Comparison of ENCODE assay signal across 8 cellular contexts in genomic region chr5:59799668-59800374, GRCh38.
A peak's percentile ranks its signal among the peaks of the same experiment; 100 is the strongest.
DNase-seq lines count a peak whose midpoint lies in the region; ATAC-seq and TF ChIP-seq lines count a peak whose summit lies in the region.

No MANE protein-coding gene starts in this region.

- H3K27ac ChIP-seq in IMR-90 (ENCODE audit: insufficient read depth, low read length): no peak overlapping the region

- H3K27ac Mint-ChIP-seq in activated CD8-positive, alpha-beta memory T cell treated with anti-CD3 and anti-CD28 coated beads, Interleukin-2, amount 10 ng/mL, durations not matched to agents 7 days and 5 days: no peak overlapping the region
- H3K27ac Mint-ChIP-seq in mesothelial cell of epicardium: no peak overlapping the region

- no peak overlapping the region for H2AK5ac ChIP-seq in IMR-90 (ENCODE audit: low read depth, low read length)

- H3K18ac ChIP-seq in IMR-90 (ENCODE audit: low read depth, low read length): no peak overlapping the region

- H3K9me3 Mint-ChIP-seq in activated CD8-positive, alpha-beta memory T cell treated with anti-CD3 and anti-CD28 coated beads, Interleukin-2, amount 10 ng/mL, durations not matched to agents 7 days and 5 days (ENCODE audit: low read depth): no peaks in the 10 kb centered on the region
- H3K9me3 Mint-ChIP-seq in mesothelial cell of epicardium: no peaks in the 10 kb centered on the region

- H3K9ac ChIP-seq in IMR-90 (ENCODE audit: low read depth, low read length): no peak overlapping the region
- no peak overlapping the region for H3K9ac ChIP-seq in endocrine pancreas (ENCODE audit: control insufficient read depth, insufficient read depth, low read length)

- POLR2A ChIA-PET in IMR-90 (lab: Charles Lee; ENCODE audit: unreplicated experiment): no interaction called here

- no peak overlapping the region for H2BK15ac ChIP-seq in IMR-90 (ENCODE audit: low read depth, low read length)

- WGBS in IMR-90 (ENCODE audit: extremely low coverage in 2 of 2, insufficient read length in 1 of 2), 2 experiments: no CpG with 5 or more reads among the region's 6 CpGs

- TF ChIP-seq POLR2A in IMR-90 (IDR thresholded peaks at IDR 0.05; ENCODE audit: low read depth, low read length): no peak

- H3K36me3 ChIP-seq in IMR-90 (ENCODE audit: control insufficient read depth, insufficient read depth, low read length): no peaks in the 10 kb centered on the region
- H3K36me3 ChIP-seq in endocrine pancreas (ENCODE audit: control insufficient read depth, insufficient read depth, low read length): no peaks in the 10 kb centered on the region

- H4K20me1 ChIP-seq in IMR-90 (ENCODE audit: insufficient read depth, low read length): no peaks in the 10 kb centered on the region

- no peak overlapping the region for H3K23ac ChIP-seq in IMR-90 (ENCODE audit: low read depth, low read length)

- H3K9me3 ChIP-seq in IMR-90 (ENCODE audit: control insufficient read depth, insufficient read depth, low read length) (no peaks in the 10 kb centered on the region), endocrine pancreas (ENCODE audit: control insufficient read depth, low read length) (no peaks in the 10 kb centered on the region)

- in situ Hi-C loops in IMR-90 (cut with MboI; ENCODE audit: low sequenced_read_pairs): loop anchor here (5.0 to 25.0 kb wide), 4 partner anchors 288 to 587 kb away; no protein-coding TSS in a partner anchor

- CTCF ChIA-PET in activated CD8-positive, alpha-beta memory T cell treated with anti-CD3 and anti-CD28 coated beads, Interleukin-2, amount 10 ng/mL, durations not matched to agents 7 days and 5 days (lab: Charles Lee): interaction anchor here (0.6 to 3.5 kb wide), 14 partner anchors 10 to 611 kb away, joined by 3 to 22 read pairs (median 4); no protein-coding TSS in a partner anchor
- CTCF ChIA-PET in IMR-90 (lab: Yijun Ruan, JAX): interaction anchor here (0.6 to 1.5 kb wide), 7 partner anchors 9 to 242 kb away, joined by 3 to 4 read pairs (median 3); no protein-coding TSS in a partner anchor

- peak; percentile 83 for TF ChIP-seq CTCF in IMR-90 (conservative IDR thresholded peaks at IDR 0.05; ENCODE audit: low read depth, low read length)
- peak; percentile 85 for TF ChIP-seq CTCF in mesothelial cell of epicardium (IDR thresholded peaks at IDR 0.05; ENCODE audit: unreplicated experiment)

- DNase-seq in activated CD8-positive, alpha-beta memory T cell treated with anti-CD3 and anti-CD28 coated beads, Interleukin-2, amount 10 ng/mL, durations not matched to agents 7 days and 5 days: no peak
- DNase-seq in activated CD8-positive, alpha-beta memory T cell treated with anti-CD3 and anti-CD28 coated beads, Interleukin-2, amount 50 U/mL, for 4 hours: no peak
- DNase-seq in IMR-90 (peak; percentile 57), SHP77 (lab: John Stamatoyannopoulos, UW) (peak; percentile 21 to 68), mesothelial cell of epicardium (ENCODE audit: low spot score in 2 of 2, unreplicated experiment in 2 of 2) (no peak), 8988T (no peak)

- no peaks in the 10 kb centered on the region for H3K79me1 ChIP-seq in IMR-90 (ENCODE audit: low read depth in 1 of 2, low read length in 2 of 2)

- H3K4me1 ChIP-seq in IMR-90 (ENCODE audit: control insufficient read depth, insufficient read depth, low read length) (no peaks in the 10 kb centered on the region), endocrine pancreas (ENCODE audit: control insufficient read depth, insufficient read depth, low read length) (peaks cover 13% of the 10 kb centered on the region)

- no peak overlapping the region for H3K4ac ChIP-seq in IMR-90 (ENCODE audit: low read depth, low read length)

- BruUV-seq in IMR-90 (replicated peaks; lab: Mats Ljungman, UMichigan): no TSS peak

- H3K9me1 ChIP-seq in IMR-90 (ENCODE audit: insufficient read depth, low read length): no peaks in the 10 kb centered on the region

- no peak overlapping the region for H2BK5ac ChIP-seq in IMR-90 (ENCODE audit: low read depth, low read length, poor library complexity, severe bottlenecking)

- H4K5ac ChIP-seq in IMR-90 (ENCODE audit: low read depth, low read length): no peak overlapping the region

- H3K14ac ChIP-seq in IMR-90 (replicated peaks; ENCODE audit: low read depth, low read length): no peak overlapping the region

- intact Hi-C loops in IMR-90 (cut with micrococcal nuclease): loop anchor here (1.0 to 2.0 kb wide), 5 partner anchors 80 to 611 kb away; no protein-coding TSS in a partner anchor

- H2BK120ac ChIP-seq in IMR-90 (ENCODE audit: low read depth, low read length): no peak overlapping the region

- H3K4me3 ChIP-seq in IMR-90 (ENCODE audit: insufficient read depth, low read depth, low read length): no peak overlapping the region
- H3K4me3 ChIP-seq in endocrine pancreas (ENCODE audit: control insufficient read depth, insufficient read depth, low read length): peak overlapping the region; percentile 83

- no peak overlapping the region for H2BK20ac ChIP-seq in IMR-90 (ENCODE audit: low read depth, low read length)

- H4K91ac ChIP-seq in IMR-90 (ENCODE audit: insufficient read depth, low read depth, low read length): no peak overlapping the region

- H2AFZ ChIP-seq in IMR-90 (replicated peaks; ENCODE audit: low read length, poor library complexity): no peak overlapping the region

- no peak overlapping the region for H4K8ac ChIP-seq in IMR-90 (ENCODE audit: low read depth in 2 of 2, low read length in 2 of 2)

- TF ChIP-seq RAD21 in IMR-90 (IDR thresholded peaks at IDR 0.05; ENCODE audit: low read length): peak; percentile 78

- H3K27me3 Mint-ChIP-seq in activated CD8-positive, alpha-beta memory T cell treated with anti-CD3 and anti-CD28 coated beads, Interleukin-2, amount 10 ng/mL, durations not matched to agents 7 days and 5 days: peaks cover 18% of the 10 kb centered on the region
- no peaks in the 10 kb centered on the region for H3K27me3 Mint-ChIP-seq in mesothelial cell of epicardium (ENCODE audit: low read depth)

- dilution Hi-C loops in IMR-90 (cut with HindIII; ENCODE audit: low sequenced_read_pairs, unreplicated experiment): no loop called here

- no peak overlapping the region for H2AK9ac ChIP-seq in IMR-90 (replicated peaks; ENCODE audit: low read depth, low read length, poor library complexity)

- no peak overlapping the region for H3K56ac ChIP-seq in IMR-90 (ENCODE audit: extremely low read depth, insufficient read depth, low read length)

- ATAC-seq in activated CD8-positive, alpha-beta memory T cell treated with anti-CD3 and anti-CD28 coated beads, Interleukin-2, amount 10 ng/mL, durations not matched to agents 7 days and 5 days: peak; percentile 60
- ATAC-seq in GM21619 (IDR thresholded peaks at IDR 0.05; ENCODE audit: unreplicated experiment): peak; percentile 44
- peak; percentile 81 for ATAC-seq in IMR-90 (ENCODE audit: low read depth)

- no peaks in the 10 kb centered on the region for H3K36me3 Mint-ChIP-seq in activated CD8-positive, alpha-beta memory T cell treated with anti-CD3 and anti-CD28 coated beads, Interleukin-2, amount 10 ng/mL, durations not matched to agents 7 days and 5 days
- H3K36me3 Mint-ChIP-seq in mesothelial cell of epicardium: no peaks in the 10 kb centered on the region

- H3K4me1 Mint-ChIP-seq in activated CD8-positive, alpha-beta memory T cell treated with anti-CD3 and anti-CD28 coated beads, Interleukin-2, amount 10 ng/mL, durations not matched to agents 7 days and 5 days: no peaks in the 10 kb centered on the region
- H3K4me1 Mint-ChIP-seq in mesothelial cell of epicardium: peaks cover 26% of the 10 kb centered on the region

- H3K4me3 Mint-ChIP-seq in activated CD8-positive, alpha-beta memory T cell treated with anti-CD3 and anti-CD28 coated beads, Interleukin-2, amount 10 ng/mL, durations not matched to agents 7 days and 5 days: no peak overlapping the region
- no peak overlapping the region for H3K4me3 Mint-ChIP-seq in mesothelial cell of epicardium

- H3K27me3 ChIP-seq in IMR-90 (ENCODE audit: control insufficient read depth, insufficient read depth, low read length): no peaks in the 10 kb centered on the region; the same call in none of the 2 replicates
- no peaks in the 10 kb centered on the region for H3K27me3 ChIP-seq in endocrine pancreas (ENCODE audit: control insufficient read depth, insufficient read depth, low read length)

- no peak overlapping the region for H3K4me2 ChIP-seq in IMR-90 (ENCODE audit: low read depth, low read length)

TF ChIP-seq in IMR-90, 13 proteins besides CTCF, POLR2A, EP300 and RAD21:
- TF ChIP-seq ELK1 (IDR thresholded peaks at IDR 0.05; ENCODE audit: borderline replicate concordance, low read depth, low read length): no peak
- TF ChIP-seq MXI1 (IDR thresholded peaks at IDR 0.05; ENCODE audit: borderline replicate concordance, low read depth, low read length): no peak
- TF ChIP-seq SMC3 (IDR thresholded peaks at IDR 0.05; ENCODE audit: low read depth, low read length): peak; percentile 58
- no peak for TF ChIP-seq NFE2L2 (IDR thresholded peaks at IDR 0.05; ENCODE audit: low read depth, low read length)
- no peak for TF ChIP-seq MAFK (IDR thresholded peaks at IDR 0.05; ENCODE audit: low read depth, low read length)
- no peak for TF ChIP-seq USF2 (IDR thresholded peaks at IDR 0.05; ENCODE audit: low read depth, low read length)
- no peak for TF ChIP-seq RFX5 (IDR thresholded peaks at IDR 0.05; ENCODE audit: low read depth, low read length)

Comparison
In these comparisons a context has a peak if more than half of its experiments do, and no peak if none do; other contexts are left out.
1. DNase-seq: peak in IMR-90 (single experiment) and SHP77 (2 of 2); none in activated CD8-positive, alpha-beta memory T cell treated with anti-CD3 and anti-CD28 coated beads, Interleukin-2, amount 10 ng/mL, durations not matched to agents 7 days and 5 days (single experiment), activated CD8-positive, alpha-beta memory T cell treated with anti-CD3 and anti-CD28 coated beads, Interleukin-2, amount 50 U/mL, for 4 hours (single experiment), mesothelial cell of epicardium (0 of 2) and 8988T (single experiment).
2. Peak in every context shown above with its lines, with median percentiles within 50 percentile points of each other: ATAC-seq.